8 cellular contexts compared by ENCODE assay signal in genomic region chr1:67053785-67054759, GRCh38. TPM values are rescaled to one million over a fixed set of nuclear protein-coding genes. Genes with fewer than 3 reads are reported as not detected.
DNase-seq lines count a peak whose midpoint lies in the region; ATAC-seq and TF ChIP-seq lines count a peak whose summit lies in the region.

TSS of gene SLC35D1 (minus strand) at chr1:67054148. CDS start at chr1:67054013, 135 bp downstream.

- ATAC-seq in HG03432 (IDR thresholded peaks at IDR 0.05; ENCODE audit: unreplicated experiment) (peak; percentile 85), left lung (peak; percentile 91)

- H3K27me3 ChIP-seq in BJ (ENCODE audit: control insufficient read depth, insufficient read depth, low read length) (no peaks in the 10 kb centered on the region), left lung (no peaks in the 10 kb centered on the region)

- H3K27ac ChIP-seq in coronary artery (peak within 1 kb of the TSS; percentile 92), left lung (peak within 1 kb of the TSS; percentile 93 to 94)

- H3K4me3 ChIP-seq in BJ (ENCODE audit: low read depth, low read length) (peak within 1 kb of the TSS; percentile 86), coronary artery (peak within 1 kb of the TSS; percentile 80), left lung (peak within 1 kb of the TSS; percentile 75 to 81)

- no peaks in the 10 kb centered on the region for H3K9me3 ChIP-seq in left lung

- TF ChIP-seq POLR2A in GM19193 (IDR thresholded peaks at IDR 0.05; ENCODE audit: extremely low read depth, insufficient read depth, insufficient read length), result peak; percentile 82

- peaks cover 28% of the 10 kb centered on the region for H3K4me1 Mint-ChIP-seq in activated CD4-positive, alpha-beta T cell treated with anti-CD3 and anti-CD28 coated beads, Interleukin-2, amount 10 ng/mL, durations not matched to agents 24 days and 14 days

- H3K36me3 ChIP-seq in BJ (ENCODE audit: control insufficient read depth, insufficient read depth, low read length) (no peaks in the 10 kb centered on the region), left lung (peaks cover 0 to 5% of the 10 kb centered on the region in 2 donors)

- H3K36me3 Mint-ChIP-seq in activated CD4-positive, alpha-beta T cell treated with anti-CD3 and anti-CD28 coated beads, Interleukin-2, amount 10 ng/mL, durations not matched to agents 24 days and 14 days (ENCODE audit: low read depth), result peaks cover 19% of the 10 kb centered on the region

- intact Hi-C loops in activated CD4-positive, alpha-beta T cell treated with anti-CD3 and anti-CD28 coated beads, Interleukin-2, amount 10 ng/mL, durations not matched to agents 24 days and 14 days (cut with micrococcal nuclease), result loop anchor here (1.0 to 10.0 kb wide), 8 partner anchors 57 to 631 kb away; partner anchors contain the start of genes DNAI4, GADD45A and MIER1
- intact Hi-C loops in left lung (cut with DNase I), result no loop called here

- DNase-seq in BJ (ENCODE audit: low read depth), result no peak
- peak; percentile 70 to 87 for DNase-seq in NCI-H524 (lab: John Stamatoyannopoulos, UW)
- peak; percentile 94 for DNase-seq in activated CD4-positive, alpha-beta T cell treated with anti-CD3 and anti-CD28 coated beads, Interleukin-2, amount 10 ng/mL, durations not matched to agents 24 days and 14 days
- DNase-seq in coronary artery (ENCODE audit: low spot score), result peak; percentile 87
- peak; percentile 77 to 94 for DNase-seq in left lung
- peak; percentile 82 for DNase-seq in stimulated activated CD4-positive, alpha-beta T cell treated with anti-CD3 and anti-CD28 coated beads, Interleukin-4, amount 100 ng/mL, for 1 hour

- POLR2A ChIA-PET in BJ (lab: Charles Lee), result interaction anchor here (0.7 kb wide), 1 partner anchor 81 kb away, joined by 3 read pairs; no protein-coding TSS in a partner anchor

- peak within 1 kb of the TSS; percentile 95 for H3K27ac Mint-ChIP-seq in activated CD4-positive, alpha-beta T cell treated with anti-CD3 and anti-CD28 coated beads, Interleukin-2, amount 10 ng/mL, durations not matched to agents 24 days and 14 days

- no peak for TF ChIP-seq CTCF in BJ (IDR thresholded peaks at IDR 0.05; ENCODE audit: insufficient read depth, low read depth, low read length)
- TF ChIP-seq CTCF in coronary artery (IDR thresholded peaks at IDR 0.05), result no peak
- TF ChIP-seq CTCF in left lung (IDR thresholded peaks at IDR 0.05), result no peak

- H3K4me1 ChIP-seq in left lung, result peaks cover 0 to 20% of the 10 kb centered on the region in 2 donors

- H3K27me3 Mint-ChIP-seq in activated CD4-positive, alpha-beta T cell treated with anti-CD3 and anti-CD28 coated beads, Interleukin-2, amount 10 ng/mL, durations not matched to agents 24 days and 14 days, result peaks cover 10% of the 10 kb centered on the region

- CTCF ChIA-PET in BJ (lab: Yijun Ruan, JAX), result interaction anchor here (0.6 to 2.3 kb wide), 4 partner anchors 58 to 142 kb away, joined by 3 to 14 read pairs (median 6); no protein-coding TSS in a partner anchor

- H3K9me3 Mint-ChIP-seq in activated CD4-positive, alpha-beta T cell treated with anti-CD3 and anti-CD28 coated beads, Interleukin-2, amount 10 ng/mL, durations not matched to agents 24 days and 14 days, result peaks cover 3% of the 10 kb centered on the region

- H3K4me3 Mint-ChIP-seq in activated CD4-positive, alpha-beta T cell treated with anti-CD3 and anti-CD28 coated beads, Interleukin-2, amount 10 ng/mL, durations not matched to agents 24 days and 14 days, result peak within 1 kb of the TSS; percentile 86

RNA-seq across cellular contexts. Expression of gene SLC35D1, which starts in this region (rescaled TPM):
- polyA plus RNA-seq in BJ (2011; rRNA removed), result 9.0 and 15.8 TPM in 2 replicates
- 8.1 and 9.8 TPM in 2 replicates for polyA minus RNA-seq in BJ (2011; rRNA and poly(A)+ RNA removed)
- 15.9 and 16.1 TPM in 2 replicates for total RNA-seq in activated CD4-positive, alpha-beta T cell treated with anti-CD3 and anti-CD28 coated beads, Interleukin-2, amount 10 ng/mL, durations not matched to agents 24 days and 14 days
- total RNA-seq in left lung, result 10 to 100 TPM in 1 of 2 donors, 1 to 10 TPM in 1; 9.2 to 10.9 TPM
